In the genomic region with DNA sequence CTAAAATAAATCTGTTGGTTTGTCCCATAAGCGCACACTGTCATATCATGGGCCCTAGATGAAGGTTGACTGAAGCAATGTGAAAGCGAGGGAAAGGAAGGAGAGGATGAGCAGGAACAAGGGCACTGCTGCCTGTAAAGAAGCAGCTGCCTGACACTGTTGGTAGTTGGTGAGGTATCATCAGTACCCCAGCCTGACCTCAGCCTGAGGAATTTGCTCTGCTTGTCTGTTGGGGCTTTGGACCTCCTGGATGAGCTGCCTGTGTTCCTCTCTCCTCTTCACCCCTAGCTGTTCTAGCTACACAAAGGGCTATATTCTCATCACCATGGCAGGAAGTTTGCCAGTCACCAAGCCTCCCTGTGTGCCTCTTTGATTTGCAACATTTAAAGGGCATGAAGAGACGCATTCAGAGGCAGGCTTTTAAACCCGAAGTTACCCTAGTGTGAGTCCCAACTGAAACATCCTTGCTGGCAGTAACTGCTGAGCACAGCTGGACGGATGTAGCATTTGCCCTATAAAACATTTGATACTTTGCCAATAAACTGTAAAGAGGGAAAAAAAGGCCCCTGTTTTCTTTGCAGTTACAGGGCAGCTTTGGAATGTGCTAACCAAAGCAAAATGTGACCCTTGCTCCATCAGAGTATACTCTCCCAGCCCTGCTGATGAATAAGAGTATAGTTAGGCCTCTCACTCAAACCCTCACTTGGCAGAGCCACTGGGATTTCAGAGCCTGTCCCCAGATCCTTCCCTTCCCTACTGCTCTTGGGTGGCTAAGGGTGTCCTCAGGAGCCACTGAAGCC, we compare ENCODE assay signal across 10 cellular contexts. TPM values are rescaled to one million over a fixed set of nuclear protein-coding genes. Genes with fewer than 3 reads are reported as not detected.
DNase-seq lines count a peak whose midpoint lies in the region; ATAC-seq and TF ChIP-seq lines count a peak whose summit lies in the region.
"Had no signal": no experiment of that assay in that cellular context is flagged by ENCODE, and none has a peak within 500 bp of the region (broad histone marks: within the 10 kb centered on the region; RNA-seq: fewer than 3 reads in every experiment).

No MANE protein-coding gene starts in this region.

- no peak for TF ChIP-seq CTCF in thyroid gland (IDR thresholded peaks at IDR 0.05)
- TF ChIP-seq CTCF in progenitor cell of endocrine pancreas (IDR thresholded peaks at IDR 0.05; ENCODE audit: unreplicated experiment) = no peak

- peaks cover 28% of the 10 kb centered on the region for H3K27me3 Mint-ChIP-seq in progenitor cell of endocrine pancreas
- H3K27me3 Mint-ChIP-seq in immature natural killer cell (ENCODE audit: low read depth in 3 of 3) = peaks cover 2 to 4% (median 2%) of the 10 kb centered on the region in 3 donors

- ATAC-seq in HG03521 (IDR thresholded peaks at IDR 0.05; ENCODE audit: unreplicated experiment) = no peak

- H3K9me3 Mint-ChIP-seq in progenitor cell of endocrine pancreas (ENCODE audit: low read depth) = no peaks in the 10 kb centered on the region
- H3K9me3 Mint-ChIP-seq in immature natural killer cell = no peaks in the 10 kb centered on the region

- H3K4me1 Mint-ChIP-seq in progenitor cell of endocrine pancreas (ENCODE audit: low read depth) (peaks cover 8% of the 10 kb centered on the region), immature natural killer cell (peaks cover 3 to 8% of the 10 kb centered on the region in 2 donors)

- H3K36me3 ChIP-seq in thyroid gland = no peaks in the 10 kb centered on the region

- peak; percentile 37 for DNase-seq in Jurkat, Clone E6-1 (ENCODE audit: low read depth, low spot score)
- peak; percentile 91 for DNase-seq in medulla oblongata (ENCODE audit: extremely low spot score)
- DNase-seq in thyroid gland = peak; percentile 15 to 22
- no peak for DNase-seq in progenitor cell of endocrine pancreas (ENCODE audit: low spot score, unreplicated experiment)
- no peak for DNase-seq in immature natural killer cell
- no peak for DNase-seq in CD1c-positive myeloid dendritic cell (ENCODE audit: extremely low spot score)
- DNase-seq: NCI-H2107; stimulated activated CD4-positive, alpha-beta T cell treated with anti-CD3 and anti-CD28 coated beads, Interleukin-12 subunit alpha, Interleukin-12 subunit beta, amount 100 ng/mL, for 4 hours had no signal

- H3K36me3 Mint-ChIP-seq in progenitor cell of endocrine pancreas (ENCODE audit: insufficient read depth) (no peaks in the 10 kb centered on the region), immature natural killer cell (no peaks in the 10 kb centered on the region)

- no peak overlapping the region for H3K4me3 ChIP-seq in Jurkat, Clone E6-1 (ENCODE audit: low read length)
- no peak overlapping the region for H3K4me3 ChIP-seq in thyroid gland (replicated peaks in 1 of 3)

- no peaks in the 10 kb centered on the region for H3K27me3 ChIP-seq in thyroid gland

- 49 to 51% methylated on average over 5 of the region's 5 CpGs for WGBS in thyroid gland, 2 donors

- no peak overlapping the region for H3K4me3 Mint-ChIP-seq in progenitor cell of endocrine pancreas (ENCODE audit: low read depth)
- no peak overlapping the region for H3K4me3 Mint-ChIP-seq in immature natural killer cell

- H3K4me1 ChIP-seq in thyroid gland = peaks cover 9 to 25% of the 10 kb centered on the region in 2 donors

- H3K27ac ChIP-seq in cingulate gyrus (ENCODE audit: low read depth, low read length) (peak overlapping the region; percentile 96), thyroid gland (peak overlapping the region in 2 of 3 donors; percentile 59 to 60)

- H3K9me3 ChIP-seq in thyroid gland = no peaks in the 10 kb centered on the region

- intact Hi-C loops in thyroid gland (cut with DNase I) = loop anchor here (10.0 kb wide), 1 partner anchor 139 kb away; no protein-coding TSS in a partner anchor

- H3K27ac Mint-ChIP-seq in progenitor cell of endocrine pancreas (no peak overlapping the region), immature natural killer cell (no peak overlapping the region)

- TF ChIP-seq POLR2A in thyroid gland (IDR thresholded peaks at IDR 0.05) = no peak

RNA-seq across cellular contexts. Expression of gene SPATA6, which starts 22.2 kb away (rescaled TPM):
- polyA plus RNA-seq in Jurkat, Clone E6-1 (2012; ENCODE audit: insufficient read depth, insufficient read length) = 3.2 TPM
- total RNA-seq in thyroid gland (10 to 100 TPM; 20.9 to 41.5 (median 34.0) TPM), progenitor cell of endocrine pancreas (24.3 and 24.7 TPM in 2 replicates)
- polyA plus RNA-seq in immature natural killer cell = 1 to 10 TPM in 2 of 3 donors, not detected in 1; 1.1 to 2.5 TPM

Comparison
In these comparisons a context has a peak if more than half of its experiments do, and no peak if none do; other contexts are left out.
1. DNase-seq: peak in Jurkat, Clone E6-1 (single experiment), medulla oblongata (single experiment) and thyroid gland (2 of 2); none in progenitor cell of endocrine pancreas (single experiment), immature natural killer cell (0 of 3) and CD1c-positive myeloid dendritic cell (single experiment).